ENCODE assay signal across 14 cellular contexts in the genomic region with DNA sequence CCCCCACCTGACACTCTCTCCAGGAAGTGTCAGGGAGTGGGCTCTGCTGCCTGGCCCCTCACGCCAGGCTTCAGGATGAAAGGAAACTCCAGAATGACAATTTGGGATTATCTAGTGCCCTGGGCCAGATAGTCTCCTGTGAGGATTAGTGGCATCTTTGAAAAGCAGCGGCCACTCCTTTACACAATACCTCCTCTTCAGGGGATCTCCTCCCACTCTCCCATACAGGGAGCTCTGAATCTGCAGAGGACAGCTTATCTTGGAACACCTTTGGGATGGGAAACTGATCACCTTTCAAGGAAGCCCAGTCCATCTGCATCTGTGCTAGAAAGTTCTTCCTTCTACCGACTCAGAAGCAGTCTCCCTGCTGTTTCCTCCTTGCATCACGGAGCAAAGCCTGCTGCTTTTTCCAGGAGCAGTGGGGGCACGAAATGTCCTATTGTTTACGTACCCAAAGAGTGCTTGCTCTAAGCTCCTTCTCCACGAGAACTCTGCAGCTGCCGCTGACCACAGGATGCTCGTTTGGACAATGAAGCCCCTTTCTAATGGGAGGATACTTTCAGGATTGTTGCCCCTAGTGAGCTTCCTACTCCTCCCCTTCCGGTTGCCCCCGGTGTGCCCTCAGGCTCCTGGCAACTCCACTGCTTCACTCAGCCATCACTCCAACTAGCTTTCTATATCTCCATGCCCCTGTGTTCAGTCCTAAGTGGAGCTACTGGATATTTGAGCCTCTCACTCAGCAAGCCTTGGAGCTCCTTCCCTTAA. TPM values are rescaled to one million over a fixed set of nuclear protein-coding genes. Genes with fewer than 3 reads are reported as not detected.
DNase-seq lines count a peak whose midpoint lies in the region; ATAC-seq, FAIRE-seq and TF ChIP-seq lines count a peak whose summit lies in the region.
"Had no signal": no experiment of that assay in that cellular context is flagged by ENCODE, and none has a peak within 500 bp of the region (broad histone marks: within the 10 kb centered on the region; RNA-seq: fewer than 3 reads in every experiment).

No MANE protein-coding gene starts in this region.

- no peak overlapping the region for H3K27ac ChIP-seq in parathyroid adenoma
- H3K27ac ChIP-seq: transverse colon had no signal

- TF ChIP-seq POLR2A in GM12892 (IDR thresholded peaks at IDR 0.05; ENCODE audit: low read depth, low read length), result no peak

- H3K79me2 ChIP-seq in parathyroid adenoma, result no peaks in the 10 kb centered on the region

- H3K9me3 ChIP-seq in parathyroid adenoma (ENCODE audit: control insufficient read depth, low read length), result no peaks in the 10 kb centered on the region
- H3K9me3 ChIP-seq: transverse colon had no signal

- no peak for ATAC-seq in GM19035 (IDR thresholded peaks at IDR 0.05; ENCODE audit: unreplicated experiment)
- ATAC-seq: sciatic nerve had no signal

- TF ChIP-seq CTCF in brain (conservative IDR thresholded peaks at IDR 0.05), result no peak
- no peak for TF ChIP-seq CTCF in parathyroid adenoma (IDR thresholded peaks at IDR 0.05)

- FAIRE-seq in GM12892 (lab: Jason Lieb, UNC), result no peak

- peak overlapping the region; percentile 76 for H3K27ac Mint-ChIP-seq in activated naive CD4-positive, alpha-beta T cell treated with anti-CD3 and anti-CD28 coated beads, Interleukin-2, amount 50 U/mL, for 24 hours
- H3K27ac Mint-ChIP-seq in brain, result peak overlapping the region in 1 of 5 experiments; percentile 75
- H3K27ac Mint-ChIP-seq: mesothelial cell of epicardium had no signal

- H3K4me1 ChIP-seq in parathyroid adenoma, result no peaks in the 10 kb centered on the region
- H3K4me1 ChIP-seq: transverse colon had no signal

- H3K36me3 ChIP-seq in parathyroid adenoma (ENCODE audit: control insufficient read depth, insufficient read depth, low read length), result no peaks in the 10 kb centered on the region
- H3K36me3 ChIP-seq: transverse colon had no signal

- no peaks in the 10 kb centered on the region for H3K36me3 Mint-ChIP-seq in activated naive CD4-positive, alpha-beta T cell treated with anti-CD3 and anti-CD28 coated beads, Interleukin-2, amount 50 U/mL, for 24 hours
- H3K36me3 Mint-ChIP-seq in brain, result no peaks in the 10 kb centered on the region
- H3K36me3 Mint-ChIP-seq: mesothelial cell of epicardium had no signal

- H3K9me3 Mint-ChIP-seq in activated naive CD4-positive, alpha-beta T cell treated with anti-CD3 and anti-CD28 coated beads, Interleukin-2, amount 50 U/mL, for 24 hours, result no peaks in the 10 kb centered on the region
- peaks cover 0 to 8% (median 0%) of the 10 kb centered on the region in 5 experiments for H3K9me3 Mint-ChIP-seq in brain
- H3K9me3 Mint-ChIP-seq: mesothelial cell of epicardium had no signal

- no peaks in the 10 kb centered on the region for H3K27me3 ChIP-seq in parathyroid adenoma (ENCODE audit: control insufficient read depth, insufficient read depth, low read length)

- no peak overlapping the region for H3K4me3 Mint-ChIP-seq in activated naive CD4-positive, alpha-beta T cell treated with anti-CD3 and anti-CD28 coated beads, Interleukin-2, amount 50 U/mL, for 24 hours
- peak overlapping the region in 4 of 5 experiments; percentile 45 to 73 (median 60) for H3K4me3 Mint-ChIP-seq in brain
- H3K4me3 Mint-ChIP-seq: mesothelial cell of epicardium had no signal

- H3K27me3 Mint-ChIP-seq in activated naive CD4-positive, alpha-beta T cell treated with anti-CD3 and anti-CD28 coated beads, Interleukin-2, amount 50 U/mL, for 24 hours, result peaks cover 11% of the 10 kb centered on the region
- peaks cover 10% of the 10 kb centered on the region for H3K27me3 Mint-ChIP-seq in brain

- no peak overlapping the region for H3K4me2 ChIP-seq in parathyroid adenoma (ENCODE audit: low read length)

- peak overlapping the region; percentile 58 for H2AFZ ChIP-seq in parathyroid adenoma

- no peaks in the 10 kb centered on the region for H3K4me1 Mint-ChIP-seq in activated naive CD4-positive, alpha-beta T cell treated with anti-CD3 and anti-CD28 coated beads, Interleukin-2, amount 50 U/mL, for 24 hours
- peaks cover 11% of the 10 kb centered on the region for H3K4me1 Mint-ChIP-seq in brain
- H3K4me1 Mint-ChIP-seq: mesothelial cell of epicardium had no signal

- no peak overlapping the region for H3K9ac ChIP-seq in parathyroid adenoma

- no peak for DNase-seq in activated naive CD4-positive, alpha-beta T cell treated with Interleukin-2 at 50 U/mL for 16 hours
- DNase-seq in NCI-H345 (lab: John Stamatoyannopoulos, UW), result peak; percentile 51
- DNase-seq in activated CD4-positive, alpha-beta T cell treated with anti-CD3 and anti-CD28 coated beads, Interleukin-2, amount 50 U/mL, for 1 hour, result no peak
- DNase-seq in GM12892 (ENCODE audit: insufficient read length), result no peak
- DNase-seq: aorta, NCI-H446, transverse colon had no signal

- no peak overlapping the region for H3K4me3 ChIP-seq in parathyroid adenoma (ENCODE audit: low read depth, low read length)
- H3K4me3 ChIP-seq: transverse colon had no signal

RNA-seq across cellular contexts. Expression of a gene that starts 31.5 kb away (rescaled TPM):
- polyA plus RNA-seq in brain (ENCODE audit: insufficient read depth, low read depth, low replicate concordance), result 30.9 TPM
- polyA plus RNA-seq in GM12892 (2012; ENCODE audit: missing spikeins), result not detected
- polyA plus RNA-seq: aorta, esophagus had no signal

RNA-seq across cellular contexts. Expression of a gene that starts 36.3 kb away (rescaled TPM):
- 18.6 TPM for polyA plus RNA-seq in brain (ENCODE audit: insufficient read depth, low read depth, low replicate concordance)
- polyA plus RNA-seq in GM12892 (2012; ENCODE audit: missing spikeins), result not detected
